In the genomic region with DNA sequence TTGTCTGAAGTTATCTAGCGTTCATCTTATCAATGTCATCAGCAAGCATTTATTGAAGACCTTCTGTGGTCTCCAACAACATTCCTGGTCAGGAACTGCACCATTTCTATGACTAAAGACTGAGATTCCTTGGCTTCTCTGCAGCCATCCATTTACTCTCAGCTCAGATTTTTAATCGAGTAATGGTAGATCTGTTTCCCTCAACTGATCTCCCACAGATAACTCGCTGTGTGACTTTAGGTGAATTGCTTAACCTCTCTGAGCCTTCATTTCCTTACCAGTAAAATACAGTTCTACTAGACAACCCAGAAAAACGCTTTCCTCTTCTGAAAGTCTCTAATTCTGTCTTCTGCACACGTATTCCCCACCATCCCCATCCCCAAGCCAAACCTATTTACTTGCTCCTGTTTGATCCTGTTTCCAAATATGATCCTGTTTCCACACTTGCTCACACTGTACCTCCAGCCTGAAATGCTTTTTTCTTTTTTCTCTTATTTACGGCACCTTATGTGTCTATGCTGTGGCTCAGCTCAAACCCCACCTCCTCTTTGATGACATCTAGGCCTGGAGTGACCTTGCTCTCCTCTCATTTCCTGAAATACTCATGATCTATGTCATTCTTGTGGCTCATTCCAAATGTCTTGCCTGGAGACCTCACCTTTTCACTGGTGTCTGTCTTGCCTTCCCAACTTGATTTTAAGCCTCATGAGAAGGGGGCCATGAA, we compare ENCODE assay signal across 1 cellular context.
TF ChIP-seq lines count a peak whose summit lies in the region.

No MANE protein-coding gene starts in this region.

TF ChIP-seq in HepG2, 621 proteins besides CTCF, POLR2A, EP300 and RAD21 (continues in another document):
- TF ChIP-seq HOXA9 (CRISPR knock-in tag; IDR thresholded peaks at IDR 0.05; ENCODE audit: borderline replicate concordance) (no peak), POLR2AphosphoS5 (IDR thresholded peaks at IDR 0.05; ENCODE audit: low read depth, low read length) (no peak), FOXP1 (IDR thresholded peaks at IDR 0.05) (0 out of 2 replicates have a peak, but pooled peaks have one; percentile 6), FOXP1 (CRISPR knock-in tag; IDR thresholded peaks at IDR 0.05) (peak; percentile 27; the same call in 1 of the 2 replicates), HNF1B (CRISPR knock-in tag; IDR thresholded peaks at IDR 0.05) (0 out of 2 replicates have a peak, but pooled peaks have one; percentile 22), MED1 (CRISPR knock-in tag; IDR thresholded peaks at IDR 0.05) (peak; percentile 41; the same call in 1 of the 2 replicates), MAFK (conservative IDR thresholded peaks at IDR 0.05 in 1 of 2, IDR thresholded peaks at IDR 0.05 in 1 of 2; ENCODE audit: low read length in 2 of 2) (no peak), HIC2 (CRISPR knock-in tag; IDR thresholded peaks at IDR 0.05; ENCODE audit: low read depth) (no peak), ZNF18 (CRISPR knock-in tag; IDR thresholded peaks at IDR 0.05; ENCODE audit: insufficient replicate concordance) (peak; percentile 57), BORCS8-MEF2B (CRISPR knock-in tag; IDR thresholded peaks at IDR 0.05) (no peak), ZMYM3 (CRISPR knock-in tag; IDR thresholded peaks at IDR 0.05) (peak; percentile 70; the same call in 1 of the 2 replicates), FOXJ3 (CRISPR knock-in tag; IDR thresholded peaks at IDR 0.05; ENCODE audit: borderline replicate concordance) (no peak), TCF7 (IDR thresholded peaks at IDR 0.05; ENCODE audit: low read depth) (peak; percentile 12; the same call in 1 of the 2 replicates), ZBTB3 (CRISPR knock-in tag; IDR thresholded peaks at IDR 0.05; ENCODE audit: borderline replicate concordance, low read depth) (no peak), SAP130 (CRISPR knock-in tag; IDR thresholded peaks at IDR 0.05; ENCODE audit: low read depth) (peak; percentile 64), NCOA5 (CRISPR knock-in tag; IDR thresholded peaks at IDR 0.05) (no peak), CCAR2 (optimal IDR thresholded peaks at IDR 0.05; ENCODE audit: low read depth, low read length) (no peak), PAXIP1 (CRISPR knock-in tag; conservative IDR thresholded peaks at IDR 0.05) (peak; percentile 24; the same call in 1 of the 2 replicates), PLRG1 (conservative IDR thresholded peaks at IDR 0.05) (no peak), ZSCAN31 (CRISPR knock-in tag; IDR thresholded peaks at IDR 0.05; ENCODE audit: low read depth) (no peak), NR2F6 (IDR thresholded peaks at IDR 0.05) (no peak), NR2F6 (CRISPR knock-in tag; IDR thresholded peaks at IDR 0.05) (0 out of 2 replicates have a peak, but pooled peaks have one; percentile 36)
- TF ChIP-seq, protein P1, sequence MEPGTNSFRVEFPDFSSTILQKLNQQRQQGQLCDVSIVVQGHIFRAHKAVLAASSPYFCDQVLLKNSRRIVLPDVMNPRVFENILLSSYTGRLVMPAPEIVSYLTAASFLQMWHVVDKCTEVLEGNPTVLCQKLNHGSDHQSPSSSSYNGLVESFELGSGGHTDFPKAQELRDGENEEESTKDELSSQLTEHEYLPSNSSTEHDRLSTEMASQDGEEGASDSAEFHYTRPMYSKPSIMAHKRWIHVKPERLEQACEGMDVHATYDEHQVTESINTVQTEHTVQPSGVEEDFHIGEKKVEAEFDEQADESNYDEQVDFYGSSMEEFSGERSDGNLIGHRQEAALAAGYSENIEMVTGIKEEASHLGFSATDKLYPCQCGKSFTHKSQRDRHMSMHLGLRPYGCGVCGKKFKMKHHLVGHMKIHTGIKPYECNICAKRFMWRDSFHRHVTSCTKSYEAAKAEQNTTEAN (CRISPR knock-in tag; conservative IDR thresholded peaks at IDR 0.05), result no peak
- TF ChIP-seq, protein P2, sequence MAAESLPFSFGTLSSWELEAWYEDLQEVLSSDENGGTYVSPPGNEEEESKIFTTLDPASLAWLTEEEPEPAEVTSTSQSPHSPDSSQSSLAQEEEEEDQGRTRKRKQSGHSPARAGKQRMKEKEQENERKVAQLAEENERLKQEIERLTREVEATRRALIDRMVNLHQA (CRISPR knock-in tag; IDR thresholded peaks at IDR 0.05), result no peak
- TF ChIP-seq, protein P3, sequence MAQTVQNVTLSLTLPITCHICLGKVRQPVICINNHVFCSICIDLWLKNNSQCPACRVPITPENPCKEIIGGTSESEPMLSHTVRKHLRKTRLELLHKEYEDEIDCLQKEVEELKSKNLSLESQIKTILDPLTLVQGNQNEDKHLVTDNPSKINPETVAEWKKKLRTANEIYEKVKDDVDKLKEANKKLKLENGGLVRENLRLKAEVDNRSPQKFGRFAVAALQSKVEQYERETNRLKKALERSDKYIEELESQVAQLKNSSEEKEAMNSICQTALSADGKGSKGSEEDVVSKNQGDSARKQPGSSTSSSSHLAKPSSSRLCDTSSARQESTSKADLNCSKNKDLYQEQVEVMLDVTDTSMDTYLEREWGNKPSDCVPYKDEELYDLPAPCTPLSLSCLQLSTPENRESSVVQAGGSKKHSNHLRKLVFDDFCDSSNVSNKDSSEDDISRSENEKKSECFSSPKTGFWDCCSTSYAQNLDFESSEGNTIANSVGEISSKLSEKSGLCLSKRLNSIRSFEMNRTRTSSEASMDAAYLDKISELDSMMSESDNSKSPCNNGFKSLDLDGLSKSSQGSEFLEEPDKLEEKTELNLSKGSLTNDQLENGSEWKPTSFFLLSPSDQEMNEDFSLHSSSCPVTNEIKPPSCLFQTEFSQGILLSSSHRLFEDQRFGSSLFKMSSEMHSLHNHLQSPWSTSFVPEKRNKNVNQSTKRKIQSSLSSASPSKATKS (CRISPR knock-in tag; IDR thresholded peaks at IDR 0.05), result no peak
- TF ChIP-seq, protein P4, sequence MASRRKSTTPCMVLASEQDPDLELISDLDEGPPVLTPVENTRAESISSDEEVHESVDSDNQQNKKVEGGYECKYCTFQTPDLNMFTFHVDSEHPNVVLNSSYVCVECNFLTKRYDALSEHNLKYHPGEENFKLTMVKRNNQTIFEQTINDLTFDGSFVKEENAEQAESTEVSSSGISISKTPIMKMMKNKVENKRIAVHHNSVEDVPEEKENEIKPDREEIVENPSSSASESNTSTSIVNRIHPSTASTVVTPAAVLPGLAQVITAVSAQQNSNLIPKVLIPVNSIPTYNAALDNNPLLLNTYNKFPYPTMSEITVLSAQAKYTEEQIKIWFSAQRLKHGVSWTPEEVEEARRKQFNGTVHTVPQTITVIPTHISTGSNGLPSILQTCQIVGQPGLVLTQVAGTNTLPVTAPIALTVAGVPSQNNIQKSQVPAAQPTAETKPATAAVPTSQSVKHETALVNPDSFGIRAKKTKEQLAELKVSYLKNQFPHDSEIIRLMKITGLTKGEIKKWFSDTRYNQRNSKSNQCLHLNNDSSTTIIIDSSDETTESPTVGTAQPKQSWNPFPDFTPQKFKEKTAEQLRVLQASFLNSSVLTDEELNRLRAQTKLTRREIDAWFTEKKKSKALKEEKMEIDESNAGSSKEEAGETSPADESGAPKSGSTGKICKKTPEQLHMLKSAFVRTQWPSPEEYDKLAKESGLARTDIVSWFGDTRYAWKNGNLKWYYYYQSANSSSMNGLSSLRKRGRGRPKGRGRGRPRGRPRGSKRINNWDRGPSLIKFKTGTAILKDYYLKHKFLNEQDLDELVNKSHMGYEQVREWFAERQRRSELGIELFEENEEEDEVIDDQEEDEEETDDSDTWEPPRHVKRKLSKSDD (CRISPR knock-in tag; IDR thresholded peaks at IDR 0.05; ENCODE audit: low read depth), result no peak
- TF ChIP-seq, protein P5, sequence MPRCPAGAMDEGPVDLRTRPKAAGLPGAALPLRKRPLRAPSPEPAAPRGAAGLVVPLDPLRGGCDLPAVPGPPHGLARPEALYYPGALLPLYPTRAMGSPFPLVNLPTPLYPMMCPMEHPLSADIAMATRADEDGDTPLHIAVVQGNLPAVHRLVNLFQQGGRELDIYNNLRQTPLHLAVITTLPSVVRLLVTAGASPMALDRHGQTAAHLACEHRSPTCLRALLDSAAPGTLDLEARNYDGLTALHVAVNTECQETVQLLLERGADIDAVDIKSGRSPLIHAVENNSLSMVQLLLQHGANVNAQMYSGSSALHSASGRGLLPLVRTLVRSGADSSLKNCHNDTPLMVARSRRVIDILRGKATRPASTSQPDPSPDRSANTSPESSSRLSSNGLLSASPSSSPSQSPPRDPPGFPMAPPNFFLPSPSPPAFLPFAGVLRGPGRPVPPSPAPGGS (CRISPR knock-in tag; IDR thresholded peaks at IDR 0.05), result no peak
- TF ChIP-seq, protein P6, sequence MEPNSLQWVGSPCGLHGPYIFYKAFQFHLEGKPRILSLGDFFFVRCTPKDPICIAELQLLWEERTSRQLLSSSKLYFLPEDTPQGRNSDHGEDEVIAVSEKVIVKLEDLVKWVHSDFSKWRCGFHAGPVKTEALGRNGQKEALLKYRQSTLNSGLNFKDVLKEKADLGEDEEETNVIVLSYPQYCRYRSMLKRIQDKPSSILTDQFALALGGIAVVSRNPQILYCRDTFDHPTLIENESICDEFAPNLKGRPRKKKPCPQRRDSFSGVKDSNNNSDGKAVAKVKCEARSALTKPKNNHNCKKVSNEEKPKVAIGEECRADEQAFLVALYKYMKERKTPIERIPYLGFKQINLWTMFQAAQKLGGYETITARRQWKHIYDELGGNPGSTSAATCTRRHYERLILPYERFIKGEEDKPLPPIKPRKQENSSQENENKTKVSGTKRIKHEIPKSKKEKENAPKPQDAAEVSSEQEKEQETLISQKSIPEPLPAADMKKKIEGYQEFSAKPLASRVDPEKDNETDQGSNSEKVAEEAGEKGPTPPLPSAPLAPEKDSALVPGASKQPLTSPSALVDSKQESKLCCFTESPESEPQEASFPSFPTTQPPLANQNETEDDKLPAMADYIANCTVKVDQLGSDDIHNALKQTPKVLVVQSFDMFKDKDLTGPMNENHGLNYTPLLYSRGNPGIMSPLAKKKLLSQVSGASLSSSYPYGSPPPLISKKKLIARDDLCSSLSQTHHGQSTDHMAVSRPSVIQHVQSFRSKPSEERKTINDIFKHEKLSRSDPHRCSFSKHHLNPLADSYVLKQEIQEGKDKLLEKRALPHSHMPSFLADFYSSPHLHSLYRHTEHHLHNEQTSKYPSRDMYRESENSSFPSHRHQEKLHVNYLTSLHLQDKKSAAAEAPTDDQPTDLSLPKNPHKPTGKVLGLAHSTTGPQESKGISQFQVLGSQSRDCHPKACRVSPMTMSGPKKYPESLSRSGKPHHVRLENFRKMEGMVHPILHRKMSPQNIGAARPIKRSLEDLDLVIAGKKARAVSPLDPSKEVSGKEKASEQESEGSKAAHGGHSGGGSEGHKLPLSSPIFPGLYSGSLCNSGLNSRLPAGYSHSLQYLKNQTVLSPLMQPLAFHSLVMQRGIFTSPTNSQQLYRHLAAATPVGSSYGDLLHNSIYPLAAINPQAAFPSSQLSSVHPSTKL (CRISPR knock-in tag; IDR thresholded peaks at IDR 0.05), result 0 out of 2 replicates have a peak, but pooled peaks have one; percentile 43
